27 cellular contexts compared by ENCODE assay signal in genomic region chr1:214791961-214792360, GRCh38.
DNase-seq lines count a peak whose midpoint lies in the region; ATAC-seq, FAIRE-seq and TF ChIP-seq lines count a peak whose summit lies in the region.
"Had no signal": no experiment of that assay in that cellular context is flagged by ENCODE, and none has a peak within 500 bp of the region (broad histone marks: within the 10 kb centered on the region; RNA-seq: fewer than 3 reads in every experiment).

No MANE protein-coding gene starts in this region.

- no TSS peak for BruUV-seq in IMR-90 (replicated peaks; lab: Mats Ljungman, UMichigan)

- no peaks in the 10 kb centered on the region for H3K36me3 ChIP-seq in IMR-90 (ENCODE audit: control insufficient read depth, insufficient read depth, low read length)
- H3K36me3 ChIP-seq in neural progenitor cell = no peaks in the 10 kb centered on the region
- H3K36me3 ChIP-seq in small intestine (ENCODE audit: control insufficient read depth in 2 of 2, insufficient read depth in 2 of 2, low read length in 2 of 2) = no peaks in the 10 kb centered on the region
- H3K36me3 ChIP-seq: esophagus muscularis mucosa, gastroesophageal sphincter, spleen, upper lobe of left lung had no signal

- no peak overlapping the region for H4K8ac ChIP-seq in IMR-90 (ENCODE audit: low read depth in 2 of 2, low read length in 2 of 2)

- no peak overlapping the region for H4K91ac ChIP-seq in IMR-90 (ENCODE audit: insufficient read depth, low read depth, low read length)

- H3K36me3 Mint-ChIP-seq in chondrocyte (ENCODE audit: low read depth) (no peaks in the 10 kb centered on the region), neural progenitor cell (no peaks in the 10 kb centered on the region)
- H3K36me3 Mint-ChIP-seq: CD4-positive, alpha-beta memory T cell; natural killer cell had no signal

- H3K27ac Mint-ChIP-seq in chondrocyte (ENCODE audit: unreplicated experiment) = peak overlapping the region; percentile 13
- H3K27ac Mint-ChIP-seq in neural progenitor cell = no peak overlapping the region
- H3K27ac Mint-ChIP-seq: activated B cell treated with CpG ODN at 0.5 μM for 24 hours; activated naive CD4-positive, alpha-beta T cell treated with anti-CD3 and anti-CD28 coated beads for 36 hours; CD4-positive, alpha-beta memory T cell; endodermal cell; natural killer cell had no signal

- no peak for FAIRE-seq in small intestine (lab: Jason Lieb, UNC)
- FAIRE-seq: RCC 7860 had no signal

- no peaks in the 10 kb centered on the region for H3K79me1 ChIP-seq in IMR-90 (ENCODE audit: low read depth in 1 of 2, low read length in 2 of 2)

- no peak for TF ChIP-seq RAD21 in IMR-90 (IDR thresholded peaks at IDR 0.05; ENCODE audit: low read length)

- H3K23ac ChIP-seq in IMR-90 (ENCODE audit: low read depth, low read length) = no peak overlapping the region

- no peak overlapping the region for H3K18ac ChIP-seq in IMR-90 (ENCODE audit: low read depth, low read length)

- ATAC-seq in IMR-90 (ENCODE audit: low read depth) (peak; percentile 91), GM21723 (IDR thresholded peaks at IDR 0.05; ENCODE audit: unreplicated experiment) (no peak)
- ATAC-seq: gastroesophageal sphincter, natural killer cell had no signal

- peaks cover 7% of the 10 kb centered on the region for H3K9me3 Mint-ChIP-seq in chondrocyte (ENCODE audit: low read depth)
- no peaks in the 10 kb centered on the region for H3K9me3 Mint-ChIP-seq in neural progenitor cell
- H3K9me3 Mint-ChIP-seq: activated naive CD4-positive, alpha-beta T cell treated with anti-CD3 and anti-CD28 coated beads for 36 hours; endodermal cell had no signal

- TF ChIP-seq POLR2A in IMR-90 (IDR thresholded peaks at IDR 0.05; ENCODE audit: low read depth, low read length) = no peak

- no peaks in the 10 kb centered on the region for H3K9me1 ChIP-seq in IMR-90 (ENCODE audit: insufficient read depth, low read length)

- H2BK15ac ChIP-seq in IMR-90 (ENCODE audit: low read depth, low read length) = no peak overlapping the region

- H3K14ac ChIP-seq in IMR-90 (replicated peaks; ENCODE audit: low read depth, low read length) = no peak overlapping the region

- no peak overlapping the region for H2AK9ac ChIP-seq in IMR-90 (replicated peaks; ENCODE audit: low read depth, low read length, poor library complexity)

- TF ChIP-seq CTCF in AG09319 (IDR thresholded peaks at IDR 0.05; ENCODE audit: low read depth, low read length) (no peak), IMR-90 (conservative IDR thresholded peaks at IDR 0.05; ENCODE audit: low read depth, low read length) (no peak), chondrocyte (IDR thresholded peaks at IDR 0.05) (no peak), neural progenitor cell (IDR thresholded peaks at IDR 0.05) (no peak)

- H3K4me3 ChIP-seq in IMR-90 (ENCODE audit: insufficient read depth, low read depth, low read length) (no peak overlapping the region), neural progenitor cell (no peak overlapping the region), small intestine (ENCODE audit: low read depth in 1 of 2, low read length in 2 of 2) (no peak overlapping the region)
- H3K4me3 ChIP-seq: esophagus muscularis mucosa, gastroesophageal sphincter, spleen, upper lobe of left lung had no signal

- H3K56ac ChIP-seq in IMR-90 (ENCODE audit: extremely low read depth, insufficient read depth, low read length) = no peak overlapping the region

- CTCF ChIA-PET in IMR-90 (lab: Yijun Ruan, JAX) = no interaction called here

- H2BK20ac ChIP-seq in IMR-90 (ENCODE audit: low read depth, low read length) = no peak overlapping the region

- POLR2A ChIA-PET in IMR-90 (lab: Charles Lee; ENCODE audit: unreplicated experiment) = no interaction called here

- H3K4me1 ChIP-seq in IMR-90 (ENCODE audit: control insufficient read depth, insufficient read depth, low read length) = 0 out of 2 replicates have a peak, but pooled peaks cover 2% of the 10 kb centered on the region
- no peaks in the 10 kb centered on the region for H3K4me1 ChIP-seq in neural progenitor cell
- no peaks in the 10 kb centered on the region for H3K4me1 ChIP-seq in small intestine (ENCODE audit: control insufficient read depth in 2 of 2, insufficient read depth in 1 of 2, low read depth in 1 of 2, low read length in 1 of 2)
- H3K4me1 ChIP-seq: esophagus muscularis mucosa, gastroesophageal sphincter, spleen, upper lobe of left lung had no signal

- no peak overlapping the region for H3K4ac ChIP-seq in IMR-90 (ENCODE audit: low read depth, low read length)

- no peak overlapping the region for H4K5ac ChIP-seq in IMR-90 (ENCODE audit: low read depth, low read length)

- in situ Hi-C loops in IMR-90 (cut with MboI; ENCODE audit: low sequenced_read_pairs) = no loop called here

- no CpG with 5 or more reads among the region's 1 CpG for WGBS in IMR-90 (ENCODE audit: extremely low coverage in 2 of 2, insufficient read length in 1 of 2), 2 experiments
- WGBS in small intestine, 3 donors = 51 to 69% (median 55%) methylated on average over 1 of the region's 1 CpG

- intact Hi-C loops in IMR-90 (cut with micrococcal nuclease) = loop anchor here (5.0 kb wide), 1 partner anchor 110 kb away; no protein-coding TSS in a partner anchor

- peaks cover 13% of the 10 kb centered on the region for H3K4me1 Mint-ChIP-seq in chondrocyte (ENCODE audit: low read depth)
- no peaks in the 10 kb centered on the region for H3K4me1 Mint-ChIP-seq in neural progenitor cell
- H3K4me1 Mint-ChIP-seq: activated B cell treated with CpG ODN at 0.5 μM for 24 hours; CD4-positive, alpha-beta memory T cell; endodermal cell; natural killer cell had no signal

- H2AK5ac ChIP-seq in IMR-90 (ENCODE audit: low read depth, low read length) = no peak overlapping the region

- H3K27me3 ChIP-seq in IMR-90 (ENCODE audit: control insufficient read depth, insufficient read depth, low read length) = no peaks in the 10 kb centered on the region
- H3K27me3 ChIP-seq in neural progenitor cell = no peaks in the 10 kb centered on the region
- H3K27me3 ChIP-seq in small intestine (ENCODE audit: control insufficient read depth in 2 of 2, insufficient read depth in 2 of 2, low read length in 2 of 2) = no peaks in the 10 kb centered on the region
- H3K27me3 ChIP-seq: esophagus muscularis mucosa, gastroesophageal sphincter, spleen, upper lobe of left lung had no signal

- no peak overlapping the region for H2AFZ ChIP-seq in IMR-90 (replicated peaks; ENCODE audit: low read length, poor library complexity)
- H2AFZ ChIP-seq in neural progenitor cell (replicated peaks) = no peak overlapping the region

- DNase-seq in AG09319 (ENCODE audit: extremely low read depth, low read depth) = peak; percentile 19
- DNase-seq in IMR-90 = peak; percentile 50
- no peak for DNase-seq in chondrocyte (ENCODE audit: low spot score)
- peak; percentile 14 for DNase-seq in non-pigmented ciliary epithelial cell (ENCODE audit: low read depth)
- no peak for DNase-seq in neural progenitor cell (ENCODE audit: low spot score)
- no peak for DNase-seq in small intestine
- no peak for DNase-seq in iPS-NIHi11 (ENCODE audit: low spot score)
- DNase-seq: activated B cell treated with CpG ODN at 0.5 μM for 24 hours; activated CD4-positive, alpha-beta T cell treated with anti-CD3 and anti-CD28 coated beads, Interleukin-2, amount 50 U/mL, for 4 hours; activated naive CD4-positive, alpha-beta T cell treated with anti-CD3 and anti-CD28 coated beads for 36 hours; amniotic stem cell; CD4-positive, alpha-beta memory T cell; cortex of kidney; DMS 273 treated with DMSO at 0.1 percent for 48 hours; endodermal cell; islet precursor cell; natural killer cell; NCI-H1105; NCI-H1930; NCI-H526 treated with DMSO at 0.1 percent for 48 hours; spleen; stimulated activated CD4-positive, alpha-beta T cell treated with anti-CD3 and anti-CD28 coated beads, Interleukin-4, amount 100 ng/mL, for 1 hour; upper lobe of left lung had no signal

- no peaks in the 10 kb centered on the region for H3K79me2 ChIP-seq in neural progenitor cell (ENCODE audit: low read depth)

- no peak overlapping the region for H3K27ac ChIP-seq in IMR-90 (ENCODE audit: insufficient read depth, low read length)
- no peak overlapping the region for H3K27ac ChIP-seq in neural progenitor cell
- no peak overlapping the region for H3K27ac ChIP-seq in small intestine (ENCODE audit: low read depth in 1 of 2, low read length in 1 of 2)
- H3K27ac ChIP-seq: esophagus muscularis mucosa, gastroesophageal sphincter, spleen, upper lobe of left lung had no signal

- H4K20me1 ChIP-seq in IMR-90 (ENCODE audit: insufficient read depth, low read length) (no peaks in the 10 kb centered on the region), neural progenitor cell (ENCODE audit: low read depth) (no peaks in the 10 kb centered on the region)

- H3K4me3 Mint-ChIP-seq in chondrocyte (ENCODE audit: unreplicated experiment) (no peak overlapping the region), neural progenitor cell (no peak overlapping the region)
- H3K4me3 Mint-ChIP-seq: activated B cell treated with CpG ODN at 0.5 μM for 24 hours; activated naive CD4-positive, alpha-beta T cell treated with anti-CD3 and anti-CD28 coated beads for 36 hours; CD4-positive, alpha-beta memory T cell; endodermal cell; natural killer cell had no signal

- dilution Hi-C loops in IMR-90 (cut with HindIII; ENCODE audit: low sequenced_read_pairs, unreplicated experiment) = no loop called here

- H3K27me3 Mint-ChIP-seq in chondrocyte (ENCODE audit: low read depth) (peaks cover 13% of the 10 kb centered on the region), neural progenitor cell (ENCODE audit: insufficient read depth, low read depth) (peaks cover 3% of the 10 kb centered on the region)
- H3K27me3 Mint-ChIP-seq: activated B cell treated with CpG ODN at 0.5 μM for 24 hours; CD4-positive, alpha-beta memory T cell had no signal

- no peaks in the 10 kb centered on the region for H3F3A ChIP-seq in neural progenitor cell (ENCODE audit: low read depth)

- no peak overlapping the region for H2BK5ac ChIP-seq in IMR-90 (ENCODE audit: low read depth, low read length, poor library complexity, severe bottlenecking)

- H3K9ac ChIP-seq in IMR-90 (ENCODE audit: low read depth, low read length) (no peak overlapping the region), neural progenitor cell (no peak overlapping the region)

- H2BK120ac ChIP-seq in IMR-90 (ENCODE audit: low read depth, low read length) = no peak overlapping the region

- H3K4me2 ChIP-seq in IMR-90 (ENCODE audit: low read depth, low read length) (no peak overlapping the region), neural progenitor cell (no peak overlapping the region)

- H3K9me3 ChIP-seq in IMR-90 (ENCODE audit: control insufficient read depth, insufficient read depth, low read length) = no peaks in the 10 kb centered on the region
- H3K9me3 ChIP-seq in neural progenitor cell (ENCODE audit: low read depth) = no peaks in the 10 kb centered on the region
- no peaks in the 10 kb centered on the region for H3K9me3 ChIP-seq in small intestine (ENCODE audit: control insufficient read depth, low read depth)
- H3K9me3 ChIP-seq: esophagus muscularis mucosa, gastroesophageal sphincter, spleen, upper lobe of left lung had no signal

TF ChIP-seq in IMR-90, 13 proteins besides CTCF, POLR2A, EP300 and RAD21 (continues in another document):
- no peak for TF ChIP-seq MAZ (IDR thresholded peaks at IDR 0.05; ENCODE audit: borderline replicate concordance, low read depth, low read length)

Comparison
In these comparisons a context has a peak if more than half of its experiments do, and no peak if none do; other contexts are left out.
1. DNase-seq: peak in AG09319 (single experiment), IMR-90 (single experiment) and non-pigmented ciliary epithelial cell (single experiment); none in chondrocyte (single experiment), neural progenitor cell (single experiment), small intestine (single experiment) and iPS-NIHi11 (single experiment).